8 cellular contexts compared by ENCODE assay signal in genomic region chrX:276588-277171, GRCh38. TPM values are rescaled to one million over a fixed set of nuclear protein-coding genes. Genes with fewer than 3 reads are reported as not detected.
DNase-seq lines count a peak whose midpoint lies in the region; ATAC-seq and TF ChIP-seq lines count a peak whose summit lies in the region.

No MANE protein-coding gene starts in this region.

- H3K4me1 ChIP-seq in thyroid gland: peaks cover 11 to 17% of the 10 kb centered on the region in 2 donors

- H3K4me3 ChIP-seq in lower leg skin (ENCODE audit: low read depth, poor library complexity, severe bottlenecking) (peak overlapping the region; percentile 49), thyroid gland (replicated peaks in 1 of 3) (peak overlapping the region; percentile 19 to 59 (median 46))

- H3K27me3 Mint-ChIP-seq in chondrocyte (ENCODE audit: low read depth): no peaks in the 10 kb centered on the region

- H3K27ac ChIP-seq in C4-2B: peak overlapping the region; percentile 98
- no peak overlapping the region for H3K27ac ChIP-seq in thyroid gland

- TF ChIP-seq POLR2A in lower leg skin (IDR thresholded peaks at IDR 0.05): no peak
- TF ChIP-seq POLR2A in thyroid gland (IDR thresholded peaks at IDR 0.05): no peak
- no peak for TF ChIP-seq POLR2A in erythroblast (IDR thresholded peaks at IDR 0.05; ENCODE audit: low read length)

- H3K36me3 ChIP-seq in thyroid gland: no peaks in the 10 kb centered on the region

- H3K4me3 Mint-ChIP-seq in chondrocyte (ENCODE audit: unreplicated experiment): peak overlapping the region; percentile 65

- DNase-seq in NCI-H460 (ENCODE audit: extremely low read depth, low read depth): peak; percentile 49
- DNase-seq in chondrocyte (ENCODE audit: low spot score): peak; percentile 88
- DNase-seq in lower leg skin (ENCODE audit: low spot score in 2 of 2): peak in 1 of 2 donors; percentile 89
- peak; percentile 41 to 43 for DNase-seq in thyroid gland
- DNase-seq in erythroblast (lab: John Stamatoyannopoulos, UW): no peak
- no peak for DNase-seq in stimulated activated naive CD4-positive, alpha-beta T cell treated with Interleukin-2 at 50 U/mL for 16 hours (lab: John Stamatoyannopoulos, UW)

- H3K27ac Mint-ChIP-seq in chondrocyte (ENCODE audit: unreplicated experiment): no peak overlapping the region

- H3K9me3 Mint-ChIP-seq in chondrocyte (ENCODE audit: low read depth): no peaks in the 10 kb centered on the region

- 0 to 3% methylated on average over 27 to 30 of the region's 47 CpGs for WGBS in lower leg skin, 2 donors
- WGBS in thyroid gland, 2 donors: 1 to 7% methylated on average over 5 to 25 of the region's 47 CpGs

- TF ChIP-seq CTCF in C4-2B (conservative IDR thresholded peaks at IDR 0.05): no peak
- no peak for TF ChIP-seq CTCF in chondrocyte (IDR thresholded peaks at IDR 0.05)
- no peak for TF ChIP-seq CTCF in lower leg skin (IDR thresholded peaks at IDR 0.05)
- TF ChIP-seq CTCF in thyroid gland (IDR thresholded peaks at IDR 0.05): no peak

- intact Hi-C loops in lower leg skin (cut with DNase I; ENCODE audit: low total_unique reads) (no loop called here), thyroid gland (cut with DNase I) (no loop called here)

- ATAC-seq in GM21717 (IDR thresholded peaks at IDR 0.05; ENCODE audit: unreplicated experiment): peak; percentile 48

- no peaks in the 10 kb centered on the region for H3K36me3 Mint-ChIP-seq in chondrocyte (ENCODE audit: low read depth)

- H3K9me3 ChIP-seq in thyroid gland: no peaks in the 10 kb centered on the region

- H3K27me3 ChIP-seq in thyroid gland: no peaks in the 10 kb centered on the region

- peaks cover 9% of the 10 kb centered on the region for H3K4me1 Mint-ChIP-seq in chondrocyte (ENCODE audit: low read depth)

RNA-seq across cellular contexts. Expression of gene PLCXD1, which starts 4.5 kb away (rescaled TPM):
- 5.5 and 6.5 TPM in 2 replicates for total RNA-seq in NCI-H460 (2014; rRNA removed; shearing (Covaris generic))
- 0.68 and 1.4 TPM in 2 replicates for polyA plus RNA-seq in NCI-H460 (2014; cell fraction: nucleus; rRNA removed)
- total RNA-seq in chondrocyte (6.8 to 8.0 TPM (median 7.7 TPM) in 3 replicates), lower leg skin (100 to 1,000 TPM in 1 of 4 donors, 10 to 100 TPM in 3; 64.1 to 111 (median 71.9) TPM), thyroid gland (1 to 10 TPM; 3.7 to 7.9 (median 6.3) TPM)

RNA-seq across cellular contexts. Expression of gene GTPBP6, which starts 41.9 kb away (rescaled TPM):
- 50.5 and 58.6 TPM in 2 replicates for total RNA-seq in NCI-H460 (2014; rRNA removed; shearing (Covaris generic))
- 121 and 149 TPM in 2 replicates for polyA plus RNA-seq in NCI-H460 (2014; cell fraction: nucleus; rRNA removed)
- total RNA-seq in chondrocyte: 37.6 to 42.2 TPM (median 42.0 TPM) in 3 replicates
- total RNA-seq in lower leg skin: 10 to 100 TPM; 35.9 to 53.4 (median 48.2) TPM
- total RNA-seq in thyroid gland: 10 to 100 TPM; 39.9 to 54.9 (median 47.9) TPM

Comparison
In these comparisons a context has a peak if more than half of its experiments do, and no peak if none do; other contexts are left out.
1. DNase-seq: peak in NCI-H460 (single experiment), chondrocyte (single experiment) and thyroid gland (2 of 2); none in erythroblast (0 of 2) and stimulated activated naive CD4-positive, alpha-beta T cell treated with Interleukin-2 at 50 U/mL for 16 hours (single experiment).